ENCODE assay signal across 8 cellular contexts in genomic region chr1:100249537-100250257, GRCh38. TPM values are rescaled to one million over a fixed set of nuclear protein-coding genes. Genes with fewer than 3 reads are reported as not detected.
DNase-seq lines count a peak whose midpoint lies in the region; ATAC-seq, FAIRE-seq and TF ChIP-seq lines count a peak whose summit lies in the region.

TSS of gene DBT (minus strand) at chr1:100249834. CDS start at chr1:100249820, 14 bp downstream.

- peak; percentile 94 to 96 for DNase-seq in AML-193 (lab: John Stamatoyannopoulos, UW)
- peak; percentile 88 for DNase-seq in NCI-H460 (ENCODE audit: extremely low read depth, low read depth)
- DNase-seq in activated CD4-positive, CD25-positive, alpha-beta regulatory T cell treated with anti-CD3 and anti-CD28 coated beads, Interleukin-2, amount 50 U/mL, for 72 hours, result peak; percentile 82
- DNase-seq in cerebellum (ENCODE audit: low spot score), result peak; percentile 98
- peak; percentile 97 for DNase-seq in kidney
- peak; percentile 97 for DNase-seq in stimulated activated CD4-positive, alpha-beta T cell treated with anti-CD3 and anti-CD28 coated beads, Interleukin-15, amount 100 ng/mL, for 24 hours

- peak; percentile 99 for ATAC-seq in HG03378 (IDR thresholded peaks at IDR 0.05; ENCODE audit: unreplicated experiment)

- peak; percentile 97 for FAIRE-seq in kidney (lab: Jason Lieb, UNC)

- H3K36me3 ChIP-seq in kidney (ENCODE audit: control insufficient read depth in 1 of 2, insufficient read depth in 2 of 2, low read length in 2 of 2), result no peaks in the 10 kb centered on the region

- peak within 1 kb of the TSS; percentile 97 for H3K4me3 ChIP-seq in kidney (ENCODE audit: low read length in 2 of 2)

- H3K9ac ChIP-seq in kidney (ENCODE audit: low read length in 2 of 2), result peak within 1 kb of the TSS; percentile 90 to 97

- H3K9me3 ChIP-seq in kidney (ENCODE audit: control insufficient read depth in 1 of 2, low read length in 2 of 2), result no peaks in the 10 kb centered on the region

- TF ChIP-seq POLR2A in GM19099 (IDR thresholded peaks at IDR 0.05; ENCODE audit: extremely low read depth, insufficient read length, low read depth), result peak; percentile 96

- intact Hi-C loops in kidney (cut with DNase I), result no loop called here

- H3K27ac ChIP-seq in kidney (ENCODE audit: low read depth in 2 of 2, low read length in 2 of 2), result peak within 1 kb of the TSS; percentile 77 to 80

- TF ChIP-seq CTCF in kidney (IDR thresholded peaks at IDR 0.05; ENCODE audit: borderline replicate concordance, extremely low read depth, insufficient read depth), result no peak

- peaks cover 9 to 14% of the 10 kb centered on the region in 2 donors for H3K4me1 ChIP-seq in kidney (ENCODE audit: control insufficient read depth in 1 of 2, insufficient read depth in 1 of 2, low read depth in 1 of 2, low read length in 2 of 2)

RNA-seq across cellular contexts. Expression of gene DBT, which starts in this region (rescaled TPM):
- 5.5 and 6.7 TPM in 2 replicates for total RNA-seq in NCI-H460 (2014; rRNA removed; shearing (Covaris generic))
- polyA plus RNA-seq in NCI-H460 (2014; cell fraction: nucleus; rRNA removed), result 3.2 TPM in 2 replicates
- total RNA-seq in cerebellum (8.9 TPM), kidney (18.7 TPM)
- polyA plus RNA-seq in kidney (ENCODE audit: insufficient read depth, low read depth, low replicate concordance), result 7.7 TPM

Comparison
In these comparisons a context has a peak if more than half of its experiments do, and no peak if none do; other contexts are left out.
1. Peak in every context shown above with its lines: DNase-seq, ATAC-seq, H3K4me3 ChIP-seq and H3K27ac ChIP-seq.